In genomic region chr12:117579939-117580717, GRCh38 we compare ENCODE assay signal across 12 cellular contexts.
"Had no signal": no experiment of that assay in that cellular context is flagged by ENCODE, and none has a peak within 500 bp of the region (broad histone marks: within the 10 kb centered on the region; RNA-seq: fewer than 3 reads in every experiment).

No MANE protein-coding gene starts in this region.

- H3K36me3 Mint-ChIP-seq: activated naive CD8-positive, alpha-beta T cell had no signal

- H3K36me3 ChIP-seq: colonic mucosa, prostate gland, right lobe of liver, transverse colon had no signal

- H3K4me1 ChIP-seq: colonic mucosa, foreskin keratinocyte, prostate gland, right lobe of liver, transverse colon had no signal

- H3K4me3 ChIP-seq: colonic mucosa, prostate gland, right lobe of liver, transverse colon had no signal

- H3K9me3 ChIP-seq: colonic mucosa, prostate gland, right lobe of liver, transverse colon had no signal

- DNase-seq: activated CD4-positive, alpha-beta T cell treated with anti-CD3 and anti-CD28 coated beads, Interleukin-2, amount 50 U/mL, for 4 hours; activated gamma-delta T cell; foreskin keratinocyte; right lobe of liver; stimulated activated naive CD4-positive, alpha-beta T cell had no signal

- H3K27me3 ChIP-seq: colonic mucosa, right lobe of liver, transverse colon had no signal

- FAIRE-seq: keratinocyte had no signal

- H3K27ac ChIP-seq: colonic mucosa, epithelial cell of prostate, foreskin keratinocyte, prostate gland, right lobe of liver, transverse colon had no signal

- H3K27ac Mint-ChIP-seq: activated naive CD8-positive, alpha-beta T cell; endodermal cell had no signal

- H3K9me3 Mint-ChIP-seq: endodermal cell had no signal

- H3K4me3 Mint-ChIP-seq: activated naive CD8-positive, alpha-beta T cell; endodermal cell had no signal
